In genomic region chr11:22582011-22582410, GRCh38 we compare ENCODE assay signal across 14 cellular contexts.
"Had no signal": no experiment of that assay in that cellular context is flagged by ENCODE, and none has a peak within 500 bp of the region (broad histone marks: within the 10 kb centered on the region; RNA-seq: fewer than 3 reads in every experiment).

No MANE protein-coding gene starts in this region.

- DNase-seq: effector memory CD8-positive, alpha-beta T cell; gastrocnemius medialis; heart right ventricle; hypothalamus; kidney; left cardiac atrium; left ventricle myocardium inferior; lower lobe of right lung; occipital lobe; pancreas; right lobe of liver; stimulated activated CD4-positive, alpha-beta T cell treated with anti-CD3 and anti-CD28 coated beads, Interleukin-4, amount 100 ng/mL, for 24 hours; testis had no signal

- ATAC-seq: effector memory CD8-positive, alpha-beta T cell; gastrocnemius medialis; heart right ventricle; left cardiac atrium; lower lobe of right lung; pancreas; right lobe of liver; stimulated activated memory B cell treated with anti-CD40 and anti-IgM and Interleukin-4, amounts not matched to agents 10 μg/mL and 1 μg/mL and 100 μg/mL, for 72 hours had no signal
